ENCODE assay signal across 1 cellular context in the genomic region with DNA sequence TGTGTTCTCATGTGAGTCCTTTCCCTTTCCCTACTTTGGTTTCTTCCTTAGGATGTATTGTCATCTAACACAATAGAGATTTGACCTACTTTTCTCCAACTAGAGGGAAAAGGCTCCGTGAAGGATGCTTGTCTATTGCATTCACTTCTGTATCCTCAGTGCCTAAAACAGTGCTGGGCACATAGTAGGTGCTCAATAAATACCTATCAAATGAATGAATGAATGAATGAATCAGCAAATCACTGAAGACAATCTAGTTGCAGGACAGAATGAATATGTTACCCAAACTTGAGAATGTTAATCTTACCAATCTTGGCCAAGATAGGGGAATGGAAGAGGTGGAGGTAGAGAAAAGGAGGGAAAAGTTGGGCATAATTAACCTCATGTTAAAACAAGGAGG.
TF ChIP-seq lines count a peak whose summit lies in the region.

No MANE protein-coding gene starts in this region.

TF ChIP-seq in K562, 482 proteins besides CTCF, POLR2A, EP300 and RAD21 (continued from another document):
- TF ChIP-seq LARP7 (IDR thresholded peaks at IDR 0.05) = no peak
- TF ChIP-seq ZFPM2 (CRISPR knock-in tag; IDR thresholded peaks at IDR 0.05) = no peak
- no peak for TF ChIP-seq ARHGAP35 (IDR thresholded peaks at IDR 0.05; ENCODE audit: partially characterized antibody)
- no peak for TF ChIP-seq TCFL5 (CRISPR knock-in tag; conservative IDR thresholded peaks at IDR 0.05)
- no peak for TF ChIP-seq TCF3 (CRISPR knock-in tag; IDR thresholded peaks at IDR 0.05)
- no peak for TF ChIP-seq CBX1 (IDR thresholded peaks at IDR 0.05; ENCODE audit: low read depth)
- peak; percentile 83 for TF ChIP-seq ZNF24 (IDR thresholded peaks at IDR 0.05)
- peak; percentile 91 for TF ChIP-seq ZKSCAN1 (IDR thresholded peaks at IDR 0.05; ENCODE audit: low read depth, low read length)
TF ChIP-seq in K562: peak in this region for 2.
